25 cellular contexts compared by ENCODE assay signal in genomic region chr4:138085956-138086355, GRCh38.
"Had no signal": no experiment of that assay in that cellular context is flagged by ENCODE, and none has a peak within 500 bp of the region (broad histone marks: within the 10 kb centered on the region; RNA-seq: fewer than 3 reads in every experiment).

No MANE protein-coding gene starts in this region.

- H3K9me3 Mint-ChIP-seq: activated B cell treated with CpG ODN at 0.5 μM for 24 hours; activated CD4-positive, alpha-beta T cell treated with anti-CD3 and anti-CD28 coated beads, Interleukin-2, amount 10 ng/mL, durations not matched to agents 24 days and 14 days; activated naive CD4-positive, alpha-beta T cell treated with anti-CD3 and anti-CD28 coated beads for 36 hours; activated T-cell treated with anti-CD3 and anti-CD28 coated beads, Interleukin-2, amount 50 U/mL, for 4 hours; T-cell had no signal

- H3K4me2 ChIP-seq: KMS-11 had no signal

- H3K36me3 Mint-ChIP-seq: activated naive CD8-positive, alpha-beta T cell; T-cell had no signal

- H3K27ac Mint-ChIP-seq: activated B cell treated with CpG ODN at 0.5 μM for 24 hours; activated CD4-positive, alpha-beta T cell treated with anti-CD3 and anti-CD28 coated beads, Interleukin-2, amount 10 ng/mL, durations not matched to agents 24 days and 14 days; activated naive CD4-positive, alpha-beta T cell treated with anti-CD3 and anti-CD28 coated beads for 36 hours; activated naive CD8-positive, alpha-beta T cell; T-cell had no signal

- FAIRE-seq: TTC549 had no signal

- ATAC-seq: activated T-cell treated with anti-CD3 and anti-CD28 coated beads, Interleukin-2, amount 50 U/mL, for 4 hours; Right ventricle myocardium inferior; T-cell had no signal

- H3K9ac ChIP-seq: KMS-11 had no signal

- H3K27ac ChIP-seq: KMS-11, SK-N-MC had no signal

- H3K4me3 ChIP-seq: SK-N-MC had no signal

- H3K27me3 Mint-ChIP-seq: activated B cell treated with CpG ODN at 0.5 μM for 24 hours; activated CD4-positive, alpha-beta T cell treated with anti-CD3 and anti-CD28 coated beads, Interleukin-2, amount 10 ng/mL, durations not matched to agents 24 days and 14 days; activated naive CD8-positive, alpha-beta T cell; T-cell had no signal

- H3K4me3 Mint-ChIP-seq: activated B cell treated with CpG ODN at 0.5 μM for 24 hours; activated CD4-positive, alpha-beta T cell treated with anti-CD3 and anti-CD28 coated beads, Interleukin-2, amount 10 ng/mL, durations not matched to agents 24 days and 14 days; activated naive CD4-positive, alpha-beta T cell treated with anti-CD3 and anti-CD28 coated beads for 36 hours; activated naive CD8-positive, alpha-beta T cell; activated T-cell treated with anti-CD3 and anti-CD28 coated beads, Interleukin-2, amount 50 U/mL, for 4 hours; T-cell had no signal

- H3K4me1 Mint-ChIP-seq: activated B cell treated with CpG ODN at 0.5 μM for 24 hours; activated CD4-positive, alpha-beta T cell treated with anti-CD3 and anti-CD28 coated beads, Interleukin-2, amount 10 ng/mL, durations not matched to agents 24 days and 14 days; T-cell had no signal

- DNase-seq: activated B cell treated with CpG ODN at 0.5 μM for 24 hours; activated CD4-positive, alpha-beta T cell treated with anti-CD3 and anti-CD28 coated beads for 1 hour; activated CD4-positive, alpha-beta T cell treated with anti-CD3 and anti-CD28 coated beads, Interleukin-2, amount 10 ng/mL, durations not matched to agents 24 days and 14 days; activated CD4-positive, alpha-beta T cell treated with anti-CD3 and anti-CD28 coated beads, Interleukin-2, amount 50 U/mL, for 48 hours; activated CD8-positive, alpha-beta memory T cell treated with anti-CD3 and anti-CD28 coated beads for 24 hours; activated gamma-delta T cell; activated naive CD4-positive, alpha-beta T cell treated with anti-CD3 and anti-CD28 coated beads for 36 hours; activated T-cell treated with anti-CD3 and anti-CD28 coated beads, Interleukin-2, amount 50 U/mL, for 4 hours; MV-4-11; NCI-H1105; NCI-H1436; NCI-H1694 treated with DMSO at 0.1 percent for 48 hours; NCI-H2029 treated with DMSO at 0.1 percent for 48 hours; NCI-H345; NCI-H510A; NCI-H526 treated with DMSO at 0.1 percent for 48 hours; NCI-H82; T-cell; T-helper 2 cell; T1000 had no signal
